8 cellular contexts compared by ENCODE assay signal in genomic region chr7:100673302-100673941, GRCh38. TPM values are rescaled to one million over a fixed set of nuclear protein-coding genes. Genes with fewer than 3 reads are reported as not detected.
A peak's percentile ranks its signal among the peaks of the same experiment; 100 is the strongest.
DNase-seq lines count a peak whose midpoint lies in the region; ATAC-seq, FAIRE-seq and TF ChIP-seq lines count a peak whose summit lies in the region.

TSS of gene GNB2 (plus strand) at chr7:100673740. CDS start at chr7:100676266, 2,526 bp downstream.

- peak; percentile 99 for DNase-seq in AG09319 (ENCODE audit: extremely low read depth, low read depth)
- DNase-seq in NCI-H460 (ENCODE audit: extremely low read depth, low read depth), result peak; percentile 99
- peak; percentile 99 for DNase-seq in activated CD4-positive, CD25-positive, alpha-beta regulatory T cell treated with anti-CD3 and anti-CD28 coated beads, Interleukin-2, amount 50 U/mL, for 72 hours
- DNase-seq in cerebellar nuclear complex (lab: John Stamatoyannopoulos, UW), result peak; percentile 89 to 95
- DNase-seq in keratinocyte (ENCODE audit: low read depth, low spot score), result peak; percentile 93
- peak; percentile 97 to 99 for DNase-seq in stimulated activated CD4-positive, alpha-beta T cell treated with anti-CD3 and anti-CD28 coated beads, Interleukin-15, amount 100 ng/mL, for 1 hour (ENCODE audit: low read depth in 1 of 2, low spot score in 1 of 2)

- peak within 1 kb of the TSS; percentile 99 for H3K27ac ChIP-seq in keratinocyte (ENCODE audit: control insufficient read depth, insufficient read depth, low read length)

- H3K36me3 ChIP-seq in keratinocyte (ENCODE audit: control insufficient read depth in 2 of 2, extremely low read depth in 1 of 2, insufficient read depth in 2 of 2, low read length in 2 of 2), result peaks cover 11 to 18% of the 10 kb centered on the region in 2 experiments

- H3K9me1 ChIP-seq in keratinocyte (ENCODE audit: control insufficient read depth, extremely low read depth, insufficient read depth, low read length), result no peaks in the 10 kb centered on the region

- dilution Hi-C loops in keratinocyte (cut with MboI; ENCODE audit: extremely low pct_ligation_motif_present, low sequenced_read_pairs), result no loop called here

- H3K9me3 ChIP-seq in keratinocyte (ENCODE audit: control insufficient read depth, low read depth, low read length), result no peaks in the 10 kb centered on the region

- peak within 1 kb of the TSS; percentile 70 to 97 (median 88) for H3K4me3 ChIP-seq in keratinocyte (ENCODE audit: control insufficient read depth in 2 of 3, extremely low read depth in 1 of 3, insufficient read depth in 2 of 3, low read depth in 1 of 3, low read length in 3 of 3)

- FAIRE-seq in keratinocyte (lab: Jason Lieb, UNC), result peak; percentile 86

- H2AFZ ChIP-seq in keratinocyte (ENCODE audit: control insufficient read depth, low read length), result peak within 1 kb of the TSS; percentile 100

- peaks cover 4% of the 10 kb centered on the region for H3K4me1 ChIP-seq in keratinocyte (ENCODE audit: control insufficient read depth, extremely low read depth, insufficient read depth, low read length)

- no peak for TF ChIP-seq CTCF in AG09319 (IDR thresholded peaks at IDR 0.05; ENCODE audit: low read depth, low read length)
- TF ChIP-seq CTCF in keratinocyte (optimal IDR thresholded peaks at IDR 0.05 in 1 of 3, IDR thresholded peaks at IDR 0.05 in 1 of 3, conservative IDR thresholded peaks at IDR 0.05 in 1 of 3; ENCODE audit: extremely low read depth in 1 of 3, insufficient read depth in 2 of 3, low read length in 3 of 3), result no peak

- peaks cover 31% of the 10 kb centered on the region for H3K79me2 ChIP-seq in keratinocyte (ENCODE audit: control insufficient read depth, insufficient read depth, low read length)

- no peaks in the 10 kb centered on the region for H3K27me3 ChIP-seq in keratinocyte (ENCODE audit: control insufficient read depth, extremely low read depth, insufficient read depth, low read length)

- no peaks in the 10 kb centered on the region for H4K20me1 ChIP-seq in keratinocyte (ENCODE audit: control insufficient read depth, extremely low read depth, insufficient read depth, low read length)

- H3K4me2 ChIP-seq in keratinocyte (ENCODE audit: control insufficient read depth, extremely low read depth, insufficient read depth, low read depth, low read length), result peak within 1 kb of the TSS; percentile 91

- ATAC-seq in GM19043 (IDR thresholded peaks at IDR 0.05; ENCODE audit: low read depth, unreplicated experiment) (peak; percentile 59), HG03378 (IDR thresholded peaks at IDR 0.05; ENCODE audit: unreplicated experiment) (peak; percentile 56)

- H3K9ac ChIP-seq in keratinocyte (ENCODE audit: control insufficient read depth, extremely low read depth, insufficient read depth, low read length), result peak within 1 kb of the TSS; percentile 96

RNA-seq across cellular contexts. Expression of gene GNB2, which starts in this region (rescaled TPM):
- 88.0 and 96.4 TPM in 2 replicates for total RNA-seq in NCI-H460 (2014; rRNA removed; shearing (Covaris generic))
- 136 and 197 TPM in 2 replicates for polyA plus RNA-seq in NCI-H460 (2014; cell fraction: nucleus; rRNA removed)
- polyA plus RNA-seq in keratinocyte, result 87.2 to 216 TPM (median 126 TPM) in 3 replicates
- polyA plus RNA-seq in keratinocyte (2011; ENCODE audit: low read depth), result 88.1 TPM
- 168 and 222 TPM in 2 replicates for polyA plus RNA-seq in keratinocyte (2011; cell fraction: cytosol; rRNA removed)
- polyA plus RNA-seq in keratinocyte (2011; cell fraction: nucleus; rRNA removed), result 105 and 123 TPM in 2 replicates
- polyA plus RNA-seq in keratinocyte (2012; ENCODE audit: low replicate concordance), result 211 and 257 TPM in 2 replicates
- 136 to 391 TPM (median 184 TPM) in 3 replicates for polyA minus RNA-seq in keratinocyte
- 249 TPM for polyA minus RNA-seq in keratinocyte (2011; cell fraction: cytosol; rRNA and poly(A)+ RNA removed)
- polyA minus RNA-seq in keratinocyte (2011; cell fraction: nucleus; rRNA and poly(A)+ RNA removed), result 36.3 and 43.9 TPM in 2 replicates

Comparison
In these comparisons a context has a peak if more than half of its experiments do, and no peak if none do; other contexts are left out.
1. Peak in every context shown above with its lines: DNase-seq, ATAC-seq, H3K4me3 ChIP-seq and H3K27ac ChIP-seq.